23 cellular contexts compared by ENCODE assay signal in genomic region chr2:229578052-229578846, GRCh38.
A peak's percentile ranks its signal among the peaks of the same experiment; 100 is the strongest.
DNase-seq lines count a peak whose midpoint lies in the region; ATAC-seq, FAIRE-seq and TF ChIP-seq lines count a peak whose summit lies in the region.
"Had no signal": no experiment of that assay in that cellular context is flagged by ENCODE, and none has a peak within 500 bp of the region (broad histone marks: within the 10 kb centered on the region; RNA-seq: fewer than 3 reads in every experiment).

No MANE protein-coding gene starts in this region.

- H3K4me2 ChIP-seq in neural progenitor cell (no peak overlapping the region), Karpas-422 (ENCODE audit: low read depth, low read length, poor library complexity, severe bottlenecking) (no peak overlapping the region)
- H3K4me2 ChIP-seq: KMS-11 had no signal

- DNase-seq in H54 (ENCODE audit: insufficient read length, low spot score) (no peak), SW480 (ENCODE audit: low spot score) (peak; percentile 2), fibroblast of pulmonary artery (ENCODE audit: low read depth) (no peak), neural progenitor cell (ENCODE audit: low spot score) (peak; percentile 18), mucosa of descending colon (no peak), Karpas-422 (no peak), GOT3 (lab: John Stamatoyannopoulos, UW) (no peak)
- DNase-seq: Calu3; CD8-positive, alpha-beta T cell; DMS53; EL; NCI-H1417 treated with DMSO at 0.1 percent for 48 hours; NCI-H187 treated with DMSO at 0.1 percent for 48 hours; NCI-H2227 treated with DMSO at 0.1 percent for 48 hours; NCI-H510A treated with DMSO at 0.1 percent for 48 hours; NCI-H774; RPMI8226; SIG-M5 had no signal

- H3K9me2 ChIP-seq in Karpas-422 (replicated peaks; ENCODE audit: insufficient read depth, low read length), result no peaks in the 10 kb centered on the region

- peak; percentile 5 for TF ChIP-seq CTCF in fibroblast of pulmonary artery (IDR thresholded peaks at IDR 0.05; ENCODE audit: low read length, missing control alignments)
- TF ChIP-seq CTCF in neural progenitor cell (IDR thresholded peaks at IDR 0.05), result peak; percentile 36
- no peak for TF ChIP-seq CTCF in mucosa of descending colon (IDR thresholded peaks at IDR 0.05)

- intact Hi-C loops in mucosa of descending colon (cut with DNase I, micrococcal nuclease), result no loop called here

- H3F3A ChIP-seq in neural progenitor cell (ENCODE audit: low read depth), result no peaks in the 10 kb centered on the region

- no peaks in the 10 kb centered on the region for H3K27me3 Mint-ChIP-seq in neural progenitor cell (ENCODE audit: insufficient read depth, low read depth)

- no peaks in the 10 kb centered on the region for H3K4me1 Mint-ChIP-seq in neural progenitor cell

- H3K9me3 Mint-ChIP-seq in neural progenitor cell, result no peaks in the 10 kb centered on the region
- H3K9me3 Mint-ChIP-seq: CD8-positive, alpha-beta T cell had no signal

- H3K79me2 ChIP-seq in neural progenitor cell (ENCODE audit: low read depth), result no peaks in the 10 kb centered on the region
- no peaks in the 10 kb centered on the region for H3K79me2 ChIP-seq in Karpas-422 (ENCODE audit: low read length)

- H3K27ac Mint-ChIP-seq in neural progenitor cell, result no peak overlapping the region
- H3K27ac Mint-ChIP-seq: CD8-positive, alpha-beta T cell had no signal

- no peak overlapping the region for H3K4me3 Mint-ChIP-seq in neural progenitor cell
- H3K4me3 Mint-ChIP-seq: CD8-positive, alpha-beta T cell had no signal

- no peaks in the 10 kb centered on the region for H3K36me3 Mint-ChIP-seq in neural progenitor cell
- H3K36me3 Mint-ChIP-seq: CD8-positive, alpha-beta T cell had no signal

- H3K4me3 ChIP-seq in fibroblast of pulmonary artery (replicated peaks; ENCODE audit: low read depth, low read length) (no peak overlapping the region), neural progenitor cell (no peak overlapping the region), mucosa of descending colon (no peak overlapping the region), Karpas-422 (ENCODE audit: low read length) (no peak overlapping the region)
- H3K4me3 ChIP-seq: BLaER1 treated with 17β-estradiol and CSF1 and Interleukin-3, amounts not matched to agents 10 nM and 100 nM had no signal

- H3K4me1 ChIP-seq in neural progenitor cell, result peaks cover 5% of the 10 kb centered on the region
- H3K4me1 ChIP-seq in mucosa of descending colon (ENCODE audit: low read depth), result no peaks in the 10 kb centered on the region
- H3K4me1 ChIP-seq in Karpas-422 (ENCODE audit: low read length), result no peaks in the 10 kb centered on the region

- H2AFZ ChIP-seq in neural progenitor cell (replicated peaks) (peak overlapping the region; percentile 91), Karpas-422 (ENCODE audit: low read length) (no peak overlapping the region)

- H3K27ac ChIP-seq in neural progenitor cell (no peak overlapping the region), Karpas-422 (ENCODE audit: low read length) (no peak overlapping the region)
- H3K27ac ChIP-seq: BLaER1 treated with 17β-estradiol and CSF1 and Interleukin-3, amounts not matched to agents 10 nM and 100 nM; HL-60; KMS-11 had no signal

- H3K9ac ChIP-seq in neural progenitor cell, result no peak overlapping the region
- no peak overlapping the region for H3K9ac ChIP-seq in Karpas-422 (ENCODE audit: low read length)
- H3K9ac ChIP-seq: BLaER1 treated with 17β-estradiol and CSF1 and Interleukin-3, amounts not matched to agents 10 nM and 100 nM; KMS-11 had no signal

- TF ChIP-seq POLR2A in H54 (IDR thresholded peaks at IDR 0.05; ENCODE audit: low read depth, low read length), result no peak

- peak; percentile 55 for FAIRE-seq in H54 (lab: Jason Lieb, UNC)
- FAIRE-seq: GM12892 had no signal

- H4K20me1 ChIP-seq in neural progenitor cell (ENCODE audit: low read depth) (no peaks in the 10 kb centered on the region), Karpas-422 (ENCODE audit: insufficient read depth, low read depth, low read length) (no peaks in the 10 kb centered on the region)
- H4K20me1 ChIP-seq: BLaER1 treated with 17β-estradiol and CSF1 and Interleukin-3, amounts not matched to agents 10 nM and 100 nM had no signal

- H3K36me3 ChIP-seq in neural progenitor cell (no peaks in the 10 kb centered on the region), mucosa of descending colon (ENCODE audit: low read depth) (no peaks in the 10 kb centered on the region), Karpas-422 (ENCODE audit: insufficient read depth, low read length) (no peaks in the 10 kb centered on the region)
- H3K36me3 ChIP-seq: BLaER1 treated with 17β-estradiol and CSF1 and Interleukin-3, amounts not matched to agents 10 nM and 100 nM had no signal

- no peak for ATAC-seq in mucosa of descending colon
- ATAC-seq: CD8-positive, alpha-beta T cell; HCT116 had no signal

- H3K9me3 ChIP-seq in neural progenitor cell (ENCODE audit: low read depth) (no peaks in the 10 kb centered on the region), mucosa of descending colon (no peaks in the 10 kb centered on the region), Karpas-422 (ENCODE audit: low read length) (no peaks in the 10 kb centered on the region)
- H3K9me3 ChIP-seq: BLaER1 treated with 17β-estradiol and CSF1 and Interleukin-3, amounts not matched to agents 10 nM and 100 nM had no signal

- H3K27me3 ChIP-seq in neural progenitor cell (no peaks in the 10 kb centered on the region), Karpas-422 (ENCODE audit: low read length) (no peaks in the 10 kb centered on the region)
- H3K27me3 ChIP-seq: BLaER1 treated with 17β-estradiol and CSF1 and Interleukin-3, amounts not matched to agents 10 nM and 100 nM had no signal

Comparison
In these comparisons a context has a peak if more than half of its experiments do, and no peak if none do; other contexts are left out.
1. DNase-seq: peak in SW480 (single experiment) and neural progenitor cell (single experiment); none in H54 (single experiment), fibroblast of pulmonary artery (single experiment), mucosa of descending colon (0 of 3), Karpas-422 (single experiment) and GOT3 (single experiment).